8 cellular contexts compared by ENCODE assay signal in the genomic region with DNA sequence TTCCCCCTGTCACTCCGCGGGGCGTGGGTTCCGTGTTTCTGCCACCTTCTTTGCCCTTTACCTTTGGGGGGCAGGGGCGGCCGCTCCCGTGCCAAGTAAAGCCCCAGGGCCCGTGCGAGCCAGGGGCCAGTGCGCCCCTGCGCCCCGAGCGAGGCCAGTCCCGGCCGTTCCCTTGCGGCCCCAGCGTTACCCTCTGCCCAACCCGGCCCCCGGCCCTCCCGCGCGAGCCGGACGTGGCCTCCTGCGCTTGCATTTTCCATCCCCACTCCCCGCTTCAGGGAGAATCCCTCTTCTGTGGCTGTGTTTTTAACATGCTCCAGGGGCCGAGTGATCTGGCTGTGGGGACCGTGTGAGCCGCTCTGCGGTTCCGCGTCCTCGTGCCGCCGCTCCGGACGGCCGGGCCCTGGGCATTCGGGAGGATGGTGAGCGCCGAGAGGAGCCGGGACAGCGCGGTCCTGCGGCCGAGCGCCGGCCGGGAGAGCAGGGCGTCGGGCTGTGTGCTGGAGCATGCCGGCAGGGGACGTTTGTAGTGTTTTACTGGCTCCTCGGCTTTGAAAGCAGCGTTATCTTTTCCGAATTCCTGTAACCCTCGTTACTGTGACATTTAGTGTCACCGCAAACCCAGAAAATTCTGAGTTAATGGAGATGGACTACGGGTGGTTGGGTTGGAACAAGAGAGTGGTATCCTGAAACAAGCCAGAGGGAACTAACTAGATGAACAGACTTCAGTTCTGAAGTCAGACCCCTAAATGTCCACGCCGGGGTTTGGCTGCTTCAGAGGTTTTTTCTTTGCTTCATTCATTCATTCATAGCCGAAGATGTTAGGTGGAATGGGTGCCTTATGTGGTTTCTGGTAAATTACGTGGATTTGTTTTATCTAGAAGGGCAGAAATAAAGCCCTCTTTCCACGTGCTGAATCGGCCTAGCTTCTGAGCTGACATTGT. TPM values are rescaled to one million over a fixed set of nuclear protein-coding genes. Genes with fewer than 3 reads are reported as not detected.
A peak's percentile ranks its signal among the peaks of the same experiment; 100 is the strongest.
DNase-seq lines count a peak whose midpoint lies in the region; ATAC-seq and TF ChIP-seq lines count a peak whose summit lies in the region.

No MANE protein-coding gene starts in this region.

- no peaks in the 10 kb centered on the region for H3K27me3 ChIP-seq in mammary epithelial cell (ENCODE audit: insufficient read depth, low read length)

- TF ChIP-seq CTCF in mammary epithelial cell (conservative IDR thresholded peaks at IDR 0.05 in 1 of 2, IDR thresholded peaks at IDR 0.05 in 1 of 2; ENCODE audit: extremely low read depth in 1 of 2, insufficient read depth in 1 of 2, low read depth in 1 of 2, low read length in 2 of 2): no peak

- peaks cover 61% of the 10 kb centered on the region for H3K79me2 ChIP-seq in mammary epithelial cell (ENCODE audit: insufficient read depth, low read length)

- BruUV-seq in mammary epithelial cell (replicated peaks; lab: Mats Ljungman, UMichigan): TSS peak; percentile 31

- dilution Hi-C loops in mammary epithelial cell (cut with HindIII; ENCODE audit: low sequenced_read_pairs): no loop called here

- intact Hi-C loops in mammary epithelial cell (cut with micrococcal nuclease): loop anchor here (1.0 to 5.0 kb wide), 6 partner anchors 16 to 407 kb away; no protein-coding TSS in a partner anchor

- H3K36me3 ChIP-seq in mammary epithelial cell (ENCODE audit: insufficient read depth, low read length): no peaks in the 10 kb centered on the region

- no peaks in the 10 kb centered on the region for H4K20me1 ChIP-seq in mammary epithelial cell (ENCODE audit: insufficient read depth, low read length)

- peak overlapping the region; percentile 82 to 85 (median 83) for H3K4me3 ChIP-seq in mammary epithelial cell (replicated peaks in 1 of 3; ENCODE audit: insufficient read depth in 1 of 3, low read depth in 2 of 3, low read length in 3 of 3)
- peak overlapping the region; percentile 95 for H3K4me3 ChIP-seq in skeletal muscle cell (ENCODE audit: low read depth, low read length)

- in situ Hi-C loops in mammary epithelial cell (cut with MboI; ENCODE audit: low sequenced_read_pairs in 2 of 2): no loop called here

- H3K4me2 ChIP-seq in mammary epithelial cell (ENCODE audit: insufficient read depth, low read depth, low read length): peak overlapping the region; percentile 94

- peak overlapping the region; percentile 81 for H2AFZ ChIP-seq in mammary epithelial cell (ENCODE audit: low read depth, low read length)

- H3K9ac ChIP-seq in mammary epithelial cell (ENCODE audit: insufficient read depth, low read length): peak overlapping the region; percentile 84

- CTCF ChIA-PET in mammary epithelial cell (lab: Charles Lee; ENCODE audit: low non-redundant PET): no interaction called here

- DNase-seq in AG08395 (ENCODE audit: low spot score) (peak; percentile 50), SW480 (ENCODE audit: low spot score) (peak; percentile 30), mammary epithelial cell (peak; percentile 36), inferior parietal cortex (ENCODE audit: extremely low spot score) (peak; percentile 36), skeletal muscle cell (ENCODE audit: low read depth) (no peak)

- peaks cover 2% of the 10 kb centered on the region for H3K9me3 ChIP-seq in mammary epithelial cell (replicated peaks; ENCODE audit: insufficient read depth, low read length)

- ATAC-seq in GM21528 (IDR thresholded peaks at IDR 0.05; ENCODE audit: low FRiP score, unreplicated experiment): peak; percentile 8
- no peak for ATAC-seq in HG03097 (IDR thresholded peaks at IDR 0.05; ENCODE audit: low FRiP score, unreplicated experiment)
- ATAC-seq in GM18861 (IDR thresholded peaks at IDR 0.05; ENCODE audit: unreplicated experiment): no peak

- H3K27ac ChIP-seq in mammary epithelial cell (ENCODE audit: insufficient read depth, low read depth, low read length): peak overlapping the region; percentile 71

- WGBS in mammary epithelial cell (ENCODE audit: low coverage, missing lambda C conversion rate): 2% methylated on average over 21 of the region's 65 CpGs

- peaks cover 35% of the 10 kb centered on the region for H3K4me1 ChIP-seq in mammary epithelial cell (ENCODE audit: insufficient read depth, low read length)

RNA-seq across cellular contexts. Expression of gene GALNT2, which starts 1.1 kb away (rescaled TPM):
- total RNA-seq in mammary epithelial cell: 100 to 1,000 TPM; 117 to 125 TPM
- polyA plus RNA-seq in mammary epithelial cell: 93.3 TPM
- polyA minus RNA-seq in mammary epithelial cell: 83.5 TPM
